In the genomic region with DNA sequence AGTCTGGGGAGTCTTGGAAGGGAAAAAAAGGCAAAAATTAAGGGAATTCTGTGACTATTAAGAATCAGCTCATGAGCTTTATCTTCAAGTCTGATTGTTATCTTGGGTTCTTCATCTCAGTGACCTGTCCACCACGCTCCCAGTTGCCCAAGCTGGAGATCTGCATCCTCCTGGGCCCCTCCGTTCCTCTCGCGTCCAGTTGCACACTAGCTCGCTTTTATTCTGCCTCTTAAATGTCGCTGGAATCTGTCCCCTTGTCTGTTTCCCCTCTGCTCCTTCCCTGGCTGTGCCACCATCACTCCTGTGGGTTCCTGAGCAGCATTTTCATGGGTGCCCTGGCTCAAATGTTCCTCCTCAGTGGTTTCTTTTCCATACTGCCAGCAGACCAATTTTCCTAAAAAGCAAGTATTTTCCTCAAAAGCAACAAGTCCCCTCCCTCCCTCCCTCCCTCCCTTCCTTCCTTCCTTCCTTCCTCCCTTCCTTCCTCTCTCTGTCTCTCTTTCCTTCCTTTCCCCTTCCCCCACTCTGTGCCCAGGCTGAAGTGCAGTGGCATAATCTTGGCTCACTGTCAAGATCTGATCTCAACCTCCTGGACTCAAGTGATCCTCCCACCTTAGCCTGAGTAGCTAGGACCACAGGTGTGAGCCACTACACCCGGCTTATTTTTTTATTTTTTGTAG, we compare ENCODE assay signal across 9 cellular contexts. TPM values are rescaled to one million over a fixed set of nuclear protein-coding genes. Genes with fewer than 3 reads are reported as not detected.
DNase-seq lines count a peak whose midpoint lies in the region; ATAC-seq, FAIRE-seq and TF ChIP-seq lines count a peak whose summit lies in the region.
"Had no signal": no experiment of that assay in that cellular context is flagged by ENCODE, and none has a peak within 500 bp of the region (broad histone marks: within the 10 kb centered on the region; RNA-seq: fewer than 3 reads in every experiment).

No MANE protein-coding gene starts in this region.

- CTCF ChIA-PET in T-cell (lab: Charles Lee): interaction anchor here in 1 of 2 donors (0.6 to 1.3 kb wide), 4 partner anchors 9 to 664 kb away, joined by 3 to 4 read pairs (median 4); no protein-coding TSS in a partner anchor

- H3K36me3 ChIP-seq in gastrocnemius medialis: peaks cover 0 to 15% of the 10 kb centered on the region in 2 donors

- no peaks in the 10 kb centered on the region for H3K9me3 Mint-ChIP-seq in T-cell

- peaks cover 4 to 11% of the 10 kb centered on the region in 2 donors for H3K27me3 Mint-ChIP-seq in T-cell

- peak overlapping the region in 1 of 2 donors; percentile 39 for H3K27ac Mint-ChIP-seq in T-cell

- ATAC-seq in T-cell (replicated peaks in 1 of 4) (no peak), gastrocnemius medialis (no peak), GM18511 (IDR thresholded peaks at IDR 0.05; ENCODE audit: unreplicated experiment) (no peak), HG02623 (IDR thresholded peaks at IDR 0.05; ENCODE audit: unreplicated experiment) (no peak)

- H3K4me3 ChIP-seq in fibroblast of mammary gland (ENCODE audit: control insufficient read depth, low read depth, low read length): peak overlapping the region; percentile 96
- peak overlapping the region; percentile 86 to 98 (median 92) for H3K4me3 ChIP-seq in gastrocnemius medialis

- POLR2A ChIA-PET in T-cell (lab: Charles Lee): no interaction called here

- H3K36me3 Mint-ChIP-seq in T-cell: peaks cover 12% of the 10 kb centered on the region

- peak; percentile 9 for DNase-seq in GM20000 (ENCODE audit: low spot score)
- DNase-seq in T-cell: no peak
- DNase-seq in fibroblast of mammary gland (ENCODE audit: low read depth): no peak
- DNase-seq in gastrocnemius medialis: no peak
- DNase-seq in NK-92 (lab: John Stamatoyannopoulos, UW; ENCODE audit: unreplicated experiment): no peak
- no peak for DNase-seq in GM19239 (ENCODE audit: insufficient read length, low spot score)

- H3K9me3 ChIP-seq in gastrocnemius medialis: no peaks in the 10 kb centered on the region

- peak overlapping the region; percentile 83 to 87 (median 84) for H3K4me3 Mint-ChIP-seq in T-cell

- H3K4me1 Mint-ChIP-seq in T-cell: peaks cover 30 to 41% (median 35%) of the 10 kb centered on the region in 3 donors

- intact Hi-C loops in gastrocnemius medialis (cut with DNase I; ENCODE audit: low total_unique reads): no loop called here

- H3K4me1 ChIP-seq in gastrocnemius medialis: peaks cover 29 to 32% of the 10 kb centered on the region in 2 donors

- no peaks in the 10 kb centered on the region for H3K27me3 ChIP-seq in gastrocnemius medialis

- in situ Hi-C loops in gastrocnemius medialis (cut with MboI; ENCODE audit: low sequenced_read_pairs in 4 of 4): no loop called here

- no peak for TF ChIP-seq CTCF in GM20000 (IDR thresholded peaks at IDR 0.05; ENCODE audit: extremely low read depth, missing control alignments)
- no peak for TF ChIP-seq CTCF in fibroblast of mammary gland (conservative IDR thresholded peaks at IDR 0.05; ENCODE audit: control insufficient read depth, insufficient read depth, low read depth, low read length)
- TF ChIP-seq CTCF in gastrocnemius medialis (IDR thresholded peaks at IDR 0.05 in 4 of 5, conservative IDR thresholded peaks at IDR 0.05 in 1 of 5): no peak

- FAIRE-seq in GM19239 (lab: Jason Lieb, UNC): no peak
- FAIRE-seq: colon had no signal

- no peak for TF ChIP-seq POLR2A in gastrocnemius medialis (IDR thresholded peaks at IDR 0.05)

- H3K27ac ChIP-seq in gastrocnemius medialis: peak overlapping the region in 2 of 4 donors; percentile 92 to 95

RNA-seq across cellular contexts. Expression of a gene that starts 1.4 kb away (rescaled TPM):
- total RNA-seq in T-cell (10 to 100 TPM; 17.1 to 22.2 (median 21.1) TPM), gastrocnemius medialis (10 to 100 TPM in 3 of 4 donors, 1 to 10 TPM in 1; 9.1 to 24.1 (median 18.0) TPM)
